ENCODE assay signal across 1 cellular context in the genomic region with DNA sequence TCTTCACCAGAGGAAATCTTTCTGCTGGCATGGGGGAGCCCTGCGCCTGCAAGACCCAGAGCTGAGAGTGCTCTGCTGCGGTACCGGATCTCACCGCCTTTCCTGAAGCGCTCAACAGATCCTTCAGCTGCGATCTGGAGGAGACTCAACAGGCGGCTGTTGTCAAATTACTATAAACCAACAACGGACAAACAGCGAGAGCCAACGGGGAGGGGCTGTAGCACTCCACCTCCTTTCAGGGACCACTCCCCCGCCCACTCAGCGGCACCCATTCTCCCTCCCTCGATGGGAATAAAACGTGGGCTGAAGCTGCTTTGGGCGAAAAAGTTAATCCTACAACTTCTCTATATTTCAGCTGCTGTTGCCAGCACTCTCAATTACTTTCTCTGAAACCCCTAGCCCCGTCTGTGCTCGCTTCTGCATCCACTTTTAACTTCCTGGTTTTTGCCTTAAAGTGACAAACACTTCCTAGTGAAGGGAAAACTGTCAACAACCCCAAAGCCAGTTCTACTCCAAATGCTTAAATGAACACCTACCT.
A peak's percentile ranks its signal among the peaks of the same experiment; 100 is the strongest.
TF ChIP-seq lines count a peak whose summit lies in the region.

FMO5 (minus strand) TSS at position 147 of the 538 bp plus-strand sequence. CDS start 310 bp downstream, outside the sequence.

TF ChIP-seq in HEK293, 187 proteins besides CTCF, POLR2A, EP300 and RAD21 (continued from another document):
- TF ChIP-seq ZNF521 (tag by site-specific recombination; IDR thresholded peaks at IDR 0.05), result no peak
- TF ChIP-seq SCRT1 (tag by site-specific recombination; IDR thresholded peaks at IDR 0.05; ENCODE audit: borderline replicate concordance), result peak; percentile 72; the same call in 1 of the 2 replicates
- 0 out of 2 replicates have a peak, but pooled peaks have one; percentile 19 for TF ChIP-seq KLF8 (tag by site-specific recombination; IDR thresholded peaks at IDR 0.05)
- TF ChIP-seq, protein P1, sequence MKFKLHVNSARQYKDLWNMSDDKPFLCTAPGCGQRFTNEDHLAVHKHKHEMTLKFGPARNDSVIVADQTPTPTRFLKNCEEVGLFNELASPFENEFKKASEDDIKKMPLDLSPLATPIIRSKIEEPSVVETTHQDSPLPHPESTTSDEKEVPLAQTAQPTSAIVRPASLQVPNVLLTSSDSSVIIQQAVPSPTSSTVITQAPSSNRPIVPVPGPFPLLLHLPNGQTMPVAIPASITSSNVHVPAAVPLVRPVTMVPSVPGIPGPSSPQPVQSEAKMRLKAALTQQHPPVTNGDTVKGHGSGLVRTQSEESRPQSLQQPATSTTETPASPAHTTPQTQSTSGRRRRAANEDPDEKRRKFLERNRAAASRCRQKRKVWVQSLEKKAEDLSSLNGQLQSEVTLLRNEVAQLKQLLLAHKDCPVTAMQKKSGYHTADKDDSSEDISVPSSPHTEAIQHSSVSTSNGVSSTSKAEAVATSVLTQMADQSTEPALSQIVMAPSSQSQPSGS (tag by site-specific recombination; IDR thresholded peaks at IDR 0.05; ENCODE audit: low read depth), result no peak
- TF ChIP-seq ZNF560 (tag by site-specific recombination; IDR thresholded peaks at IDR 0.05; ENCODE audit: borderline replicate concordance), result no peak
- TF ChIP-seq ZIC2 (tag by site-specific recombination; IDR thresholded peaks at IDR 0.05), result 0 out of 2 replicates have a peak, but pooled peaks have one; percentile 18
- peak; percentile 64 for TF ChIP-seq ZBTB17 (tag by site-specific recombination; IDR thresholded peaks at IDR 0.05)
- peak; percentile 38; the same call in 1 of the 2 replicates for TF ChIP-seq KLF1 (tag by site-specific recombination; IDR thresholded peaks at IDR 0.05)
- TF ChIP-seq EGR2 (tag by site-specific recombination; IDR thresholded peaks at IDR 0.05; ENCODE audit: low read depth), result peak; percentile 50; the same call in 1 of the 2 replicates
- peak; percentile 98 for TF ChIP-seq SCRT2 (tag by site-specific recombination; IDR thresholded peaks at IDR 0.05)
- TF ChIP-seq ZFHX2 (tag by site-specific recombination; conservative IDR thresholded peaks at IDR 0.05), result peak; percentile 73
